ENCODE assay signal across 19 cellular contexts in genomic region chr3:13043656-13044055, GRCh38. TPM values are rescaled to one million over a fixed set of nuclear protein-coding genes. Genes with fewer than 3 reads are reported as not detected.
DNase-seq lines count a peak whose midpoint lies in the region; ATAC-seq and TF ChIP-seq lines count a peak whose summit lies in the region.
"Had no signal": no experiment of that assay in that cellular context is flagged by ENCODE, and none has a peak within 500 bp of the region (broad histone marks: within the 10 kb centered on the region; RNA-seq: fewer than 3 reads in every experiment).

No MANE protein-coding gene starts in this region.

- CTCF ChIA-PET in activated CD8-positive, alpha-beta T cell treated with anti-CD3 and anti-CD28 coated beads, Interleukin-2, amount 10 ng/mL, durations not matched to agents 7 days and 5 days (lab: Charles Lee): no interaction called here
- CTCF ChIA-PET in activated CD8-positive, alpha-beta T cell treated with anti-CD3 and anti-CD28 coated beads for 36 hours (lab: Charles Lee): interaction anchor here (1.4 kb wide), 1 partner anchor 48 kb away, joined by 3 read pairs; no protein-coding TSS in a partner anchor

- peak overlapping the region; percentile 24 for H4K91ac ChIP-seq in neuronal stem cell (ENCODE audit: low read depth, low read length, poor library complexity)

- H3K4me3 Mint-ChIP-seq in activated CD8-positive, alpha-beta T cell treated with anti-CD3 and anti-CD28 coated beads, Interleukin-2, amount 10 ng/mL, durations not matched to agents 7 days and 5 days: no peak overlapping the region
- no peak overlapping the region for H3K4me3 Mint-ChIP-seq in activated CD8-positive, alpha-beta T cell treated with anti-CD3 and anti-CD28 coated beads for 36 hours
- no peak overlapping the region for H3K4me3 Mint-ChIP-seq in glutamatergic neuron (ENCODE audit: unreplicated experiment)

- H4K20me1 ChIP-seq in GM23248 (ENCODE audit: insufficient read depth): no peaks in the 10 kb centered on the region

- H3K9me3 Mint-ChIP-seq in activated CD8-positive, alpha-beta T cell treated with anti-CD3 and anti-CD28 coated beads, Interleukin-2, amount 10 ng/mL, durations not matched to agents 7 days and 5 days (ENCODE audit: insufficient read depth): no peaks in the 10 kb centered on the region
- no peaks in the 10 kb centered on the region for H3K9me3 Mint-ChIP-seq in activated CD8-positive, alpha-beta T cell treated with anti-CD3 and anti-CD28 coated beads for 36 hours
- peaks cover 11% of the 10 kb centered on the region for H3K9me3 Mint-ChIP-seq in glutamatergic neuron (ENCODE audit: unreplicated experiment)

- H3K27ac ChIP-seq in KOPT-K1 (ENCODE audit: low read depth, low read length, poor library complexity, severe bottlenecking) (peak overlapping the region; percentile 88), neuronal stem cell (replicated peaks; ENCODE audit: low read length) (no peak overlapping the region), GM23248 (no peak overlapping the region)
- H3K27ac ChIP-seq: C4-2B, RWPE1, SJCRH30 had no signal

- no peaks in the 10 kb centered on the region for H3K79me2 ChIP-seq in GM23248 (ENCODE audit: insufficient read depth)

- H3K14ac ChIP-seq in neuronal stem cell (ENCODE audit: low read length): no peak overlapping the region

- H2BK15ac ChIP-seq in neuronal stem cell (ENCODE audit: low read length): peak overlapping the region; percentile 63

- no CpG with 5 or more reads among the region's 9 CpGs for WGBS in neuronal stem cell (ENCODE audit: extremely low coverage in 2 of 2, insufficient read length in 2 of 2, insufficient replicate concordance in 1 of 2), 2 donors
- 63 to 70% methylated on average over 9 of the region's 9 CpGs for WGBS in GM23248 (ENCODE audit: low coverage in 1 of 2, low lambda C conversion rate in 2 of 2, missing lambda C conversion rate in 2 of 2), 2 experiments

- H3K9me3 ChIP-seq in KOPT-K1 (ENCODE audit: insufficient read depth, low read length, poor library complexity, severe bottlenecking): no peaks in the 10 kb centered on the region
- no peaks in the 10 kb centered on the region for H3K9me3 ChIP-seq in neuronal stem cell (replicated peaks in 1 of 2; ENCODE audit: control insufficient read depth in 2 of 2, insufficient read depth in 1 of 2, low read depth in 1 of 2, low read length in 2 of 2)
- no peaks in the 10 kb centered on the region for H3K9me3 ChIP-seq in GM23248 (ENCODE audit: low read depth)
- H3K9me3 ChIP-seq: SJCRH30 had no signal

- H3K4me1 ChIP-seq in neuronal stem cell (ENCODE audit: control insufficient read depth in 2 of 2, insufficient read depth in 1 of 2, low read depth in 1 of 2, low read length in 2 of 2) (peaks cover 64 to 74% of the 10 kb centered on the region in 2 donors), GM23248 (ENCODE audit: insufficient read depth) (no peaks in the 10 kb centered on the region)

- no peaks in the 10 kb centered on the region for H3F3A ChIP-seq in GM23248 (ENCODE audit: insufficient read depth)

- no peak overlapping the region for H3K23ac ChIP-seq in neuronal stem cell (ENCODE audit: low read depth, low read length, poor library complexity)

- ATAC-seq in activated CD8-positive, alpha-beta T cell treated with anti-CD3 and anti-CD28 coated beads, Interleukin-2, amount 10 ng/mL, durations not matched to agents 7 days and 5 days: no peak
- no peak for ATAC-seq in activated CD8-positive, alpha-beta T cell treated with anti-CD3 and anti-CD28 coated beads for 36 hours
- ATAC-seq in GM21390 (IDR thresholded peaks at IDR 0.05; ENCODE audit: unreplicated experiment): no peak
- ATAC-seq: PC-3 had no signal

- H3K36me3 Mint-ChIP-seq in activated CD8-positive, alpha-beta T cell treated with anti-CD3 and anti-CD28 coated beads, Interleukin-2, amount 10 ng/mL, durations not matched to agents 7 days and 5 days (ENCODE audit: low read depth): peaks cover 5% of the 10 kb centered on the region
- peaks cover 1% of the 10 kb centered on the region for H3K36me3 Mint-ChIP-seq in activated CD8-positive, alpha-beta T cell treated with anti-CD3 and anti-CD28 coated beads for 36 hours (ENCODE audit: low read depth)
- H3K36me3 Mint-ChIP-seq in glutamatergic neuron (ENCODE audit: unreplicated experiment): no peaks in the 10 kb centered on the region

- no peak for TF ChIP-seq CTCF in activated CD8-positive, alpha-beta T cell treated with anti-CD3 and anti-CD28 coated beads for 36 hours (IDR thresholded peaks at IDR 0.05)
- no peak for TF ChIP-seq CTCF in glutamatergic neuron (IDR thresholded peaks at IDR 0.05; ENCODE audit: partially characterized antibody, unreplicated experiment)

- H3K27ac Mint-ChIP-seq in activated CD8-positive, alpha-beta T cell treated with anti-CD3 and anti-CD28 coated beads, Interleukin-2, amount 10 ng/mL, durations not matched to agents 7 days and 5 days: peak overlapping the region; percentile 40
- no peak overlapping the region for H3K27ac Mint-ChIP-seq in activated CD8-positive, alpha-beta T cell treated with anti-CD3 and anti-CD28 coated beads for 36 hours
- peak overlapping the region; percentile 66 for H3K27ac Mint-ChIP-seq in glutamatergic neuron (ENCODE audit: unreplicated experiment)

- H3K18ac ChIP-seq in neuronal stem cell (ENCODE audit: low read length): peak overlapping the region; percentile 90

- H3K36me3 ChIP-seq in KOPT-K1 (ENCODE audit: insufficient read depth, low read length): no peaks in the 10 kb centered on the region
- no peaks in the 10 kb centered on the region for H3K36me3 ChIP-seq in neuronal stem cell (replicated peaks in 1 of 2; ENCODE audit: control insufficient read depth in 2 of 2, insufficient read depth in 2 of 2, low read length in 2 of 2)
- H3K36me3 ChIP-seq in GM23248 (ENCODE audit: low read depth): no peaks in the 10 kb centered on the region
- H3K36me3 ChIP-seq: SJCRH30 had no signal

- no peaks in the 10 kb centered on the region for H3K79me1 ChIP-seq in neuronal stem cell (ENCODE audit: low read depth, low read length)

- in situ Hi-C loops in GM23248 (cut with MboI): no loop called here

- H3K4me2 ChIP-seq in neuronal stem cell (ENCODE audit: insufficient read depth, low read length, poor library complexity, severe bottlenecking): no peak overlapping the region
- no peak overlapping the region for H3K4me2 ChIP-seq in GM23248 (ENCODE audit: unreplicated experiment)

- peak overlapping the region; percentile 3 for H2BK120ac ChIP-seq in neuronal stem cell (ENCODE audit: low read depth, low read length)

- H3K9me2 ChIP-seq in GM23248 (ENCODE audit: insufficient read depth): no peaks in the 10 kb centered on the region

- intact Hi-C loops in activated CD8-positive, alpha-beta T cell treated with anti-CD3 and anti-CD28 coated beads for 36 hours (cut with micrococcal nuclease): no loop called here

- DNase-seq in activated CD8-positive, alpha-beta T cell treated with anti-CD3 and anti-CD28 coated beads, Interleukin-2, amount 10 ng/mL, durations not matched to agents 7 days and 5 days: no peak
- DNase-seq in activated CD8-positive, alpha-beta T cell treated with anti-CD3 and anti-CD28 coated beads for 36 hours: no peak
- no peak for DNase-seq in glutamatergic neuron
- DNase-seq in neuronal stem cell (ENCODE audit: low spot score): no peak
- DNase-seq in C1 segment of cervical spinal cord (lab: John Stamatoyannopoulos, UW): no peak
- DNase-seq in GM23248: no peak
- DNase-seq: DMS 273 treated with DMSO at 0.1 percent for 48 hours, GF-D8, Kasumi-1, NCI-H1105 treated with DMSO at 0.1 percent for 48 hours, NCI-H1694 treated with DMSO at 0.1 percent for 48 hours, NCI-H446, NCI-H748 treated with DMSO at 0.1 percent for 48 hours, PC-3, SJCRH30 had no signal

- H3K4me3 ChIP-seq in neuronal stem cell (ENCODE audit: low read length in 2 of 2) (no peak overlapping the region), GM23248 (no peak overlapping the region)
- H3K4me3 ChIP-seq: SJCRH30 had no signal

- H3K27me3 ChIP-seq in neuronal stem cell (ENCODE audit: control insufficient read depth in 3 of 3, insufficient read depth in 3 of 3, low read depth in 1 of 3, low read length in 3 of 3) (no peaks in the 10 kb centered on the region), GM23248 (replicated peaks; ENCODE audit: insufficient read depth) (peaks cover 10% of the 10 kb centered on the region; the same call in 1 of the 2 replicates)

- H3K27me3 Mint-ChIP-seq in activated CD8-positive, alpha-beta T cell treated with anti-CD3 and anti-CD28 coated beads, Interleukin-2, amount 10 ng/mL, durations not matched to agents 7 days and 5 days (ENCODE audit: low read depth): no peaks in the 10 kb centered on the region
- H3K27me3 Mint-ChIP-seq in activated CD8-positive, alpha-beta T cell treated with anti-CD3 and anti-CD28 coated beads for 36 hours: no peaks in the 10 kb centered on the region
- H3K27me3 Mint-ChIP-seq in glutamatergic neuron (ENCODE audit: unreplicated experiment): peaks cover 14% of the 10 kb centered on the region

- H3K9ac ChIP-seq in neuronal stem cell (ENCODE audit: low read depth, low read length, poor library complexity): no peak overlapping the region
- H3K9ac ChIP-seq in GM23248: no peak overlapping the region

- peak overlapping the region; percentile 91 for H2AK5ac ChIP-seq in neuronal stem cell (ENCODE audit: low read depth, low read length)

- no peak overlapping the region for H3K4ac ChIP-seq in neuronal stem cell (ENCODE audit: low read length)

- H3K4me1 Mint-ChIP-seq in activated CD8-positive, alpha-beta T cell treated with anti-CD3 and anti-CD28 coated beads, Interleukin-2, amount 10 ng/mL, durations not matched to agents 7 days and 5 days (ENCODE audit: low read depth): peaks cover 32% of the 10 kb centered on the region
- peaks cover 29% of the 10 kb centered on the region for H3K4me1 Mint-ChIP-seq in activated CD8-positive, alpha-beta T cell treated with anti-CD3 and anti-CD28 coated beads for 36 hours (ENCODE audit: low read depth)
- H3K4me1 Mint-ChIP-seq in glutamatergic neuron (ENCODE audit: low read depth, unreplicated experiment): peaks cover 56% of the 10 kb centered on the region

- H4K8ac ChIP-seq in neuronal stem cell (ENCODE audit: low read depth, low read length): no peak overlapping the region

- peak overlapping the region; percentile 77 for H2BK5ac ChIP-seq in neuronal stem cell (ENCODE audit: low read length)

- POLR2A ChIA-PET in activated CD8-positive, alpha-beta T cell treated with anti-CD3 and anti-CD28 coated beads, Interleukin-2, amount 10 ng/mL, durations not matched to agents 7 days and 5 days (lab: Charles Lee): no interaction called here
- POLR2A ChIA-PET in activated CD8-positive, alpha-beta T cell treated with anti-CD3 and anti-CD28 coated beads for 36 hours (lab: Charles Lee): interaction anchor here (1.4 kb wide), 1 partner anchor 8 kb away, joined by 4 read pairs; no protein-coding TSS in a partner anchor

- H2AFZ ChIP-seq in neuronal stem cell (ENCODE audit: low read length) (peak overlapping the region; percentile 92), GM23248 (no peak overlapping the region)

- H2BK12ac ChIP-seq in neuronal stem cell (ENCODE audit: low read length): peak overlapping the region; percentile 18

RNA-seq across cellular contexts. Expression of gene IQSEC1, which starts 29.6 kb away (rescaled TPM):
- 10 to 100 TPM; 47.8 to 53.8 TPM for total RNA-seq in activated CD8-positive, alpha-beta T cell treated with anti-CD3 and anti-CD28 coated beads, Interleukin-2, amount 10 ng/mL, durations not matched to agents 7 days and 5 days
- 10 to 100 TPM; 31.7 to 39.2 TPM for total RNA-seq in activated CD8-positive, alpha-beta T cell treated with anti-CD3 and anti-CD28 coated beads for 36 hours
- 211 TPM for total RNA-seq in glutamatergic neuron (ENCODE audit: unreplicated experiment)
- 22.0 TPM for polyA plus RNA-seq in neuronal stem cell (2013, experiment 1 of 2)
- 22.8 TPM for polyA plus RNA-seq in neuronal stem cell (2013, experiment 2 of 2)
- total RNA-seq in GM23248 (2014; rRNA removed; shearing (Covaris generic)): 21.2 and 21.6 TPM in 2 replicates
- 5.1 and 5.2 TPM in 2 replicates for polyA plus RNA-seq in GM23248 (2016; fragmentation: Nextera tagmentation; extraction: Ambion mirVana)
